Comparison of ENCODE assay signal across 26 cellular contexts in the genomic region with DNA sequence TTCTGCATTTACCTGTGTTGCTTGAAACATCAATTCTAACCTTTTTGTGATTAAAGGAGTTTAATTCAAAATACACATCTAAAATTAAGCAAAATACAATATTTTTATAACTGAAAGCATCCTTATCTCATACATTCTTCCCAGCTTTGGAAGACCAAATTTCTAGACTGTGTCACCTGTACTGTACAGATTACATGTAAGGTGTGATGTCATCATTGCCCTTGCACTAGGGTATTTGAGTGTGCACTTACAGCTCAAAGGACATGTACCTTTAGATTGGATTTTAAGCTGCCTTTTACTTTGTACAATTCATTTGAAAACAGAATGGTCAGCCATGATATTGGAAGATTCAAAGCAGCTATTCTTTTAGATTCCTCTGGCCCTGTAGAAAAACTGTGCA.
"Had no signal": no experiment of that assay in that cellular context is flagged by ENCODE, and none has a peak within 500 bp of the region (broad histone marks: within the 10 kb centered on the region; RNA-seq: fewer than 3 reads in every experiment).

No MANE protein-coding gene starts in this region.

- H3K4me3 Mint-ChIP-seq: dendritic cell treated with granulocyte-macrophage colony-stimulating factor and Interleukin-4, amounts not matched to agents 40 ng/mL and 50 ng/mL, for 4 days; mesothelial cell of epicardium; naive B cell had no signal

- H3K4me1 ChIP-seq: colonic mucosa, esophagus squamous epithelium, gastrocnemius medialis, heart right ventricle, left lung, lower lobe of right lung had no signal

- H3K9me3 ChIP-seq: colonic mucosa, esophagus squamous epithelium, gastrocnemius medialis, mucosa of descending colon had no signal

- H3K4me3 ChIP-seq: colonic mucosa, esophagus squamous epithelium, gastrocnemius medialis, heart right ventricle, left lung, lower lobe of right lung, mucosa of descending colon had no signal

- DNase-seq: colonic mucosa; cortex of kidney; effector memory CD4-positive, alpha-beta T cell; erythroblast; esophagus squamous epithelium; foreskin fibroblast; foreskin melanocyte; gastrocnemius medialis; glutamatergic neuron; head of caudate nucleus; heart right ventricle; hippocampal formation; left cardiac atrium; left lung; left ventricle myocardium superior; lower lobe of right lung; mesenchymal stem cell; mucosa of descending colon; naive B cell had no signal

- H3K27me3 Mint-ChIP-seq: dendritic cell treated with granulocyte-macrophage colony-stimulating factor and Interleukin-4, amounts not matched to agents 40 ng/mL and 50 ng/mL, for 4 days; naive B cell had no signal

- H3K4me1 Mint-ChIP-seq: mesothelial cell of epicardium, naive B cell had no signal

- H3K36me3 ChIP-seq: colonic mucosa, esophagus squamous epithelium, gastrocnemius medialis, heart right ventricle, left lung, lower lobe of right lung had no signal

- ATAC-seq: esophagus mucosa, gastrocnemius medialis, heart right ventricle, left cardiac atrium, left lung, left ventricle myocardium superior, mucosa of descending colon had no signal

- FAIRE-seq: endometrium, islet of Langerhans, keratinocyte had no signal

- H3K27me3 ChIP-seq: colonic mucosa, esophagus squamous epithelium, gastrocnemius medialis, heart right ventricle, left lung had no signal

- H3K27ac Mint-ChIP-seq: dendritic cell treated with granulocyte-macrophage colony-stimulating factor and Interleukin-4, amounts not matched to agents 40 ng/mL and 50 ng/mL, for 4 days; mesothelial cell of epicardium had no signal

- H3K36me3 Mint-ChIP-seq: mesothelial cell of epicardium, naive B cell had no signal

- H3K27ac ChIP-seq: colonic mucosa, epithelial cell of prostate, esophagus squamous epithelium, gastrocnemius medialis, heart right ventricle, left lung, lower lobe of right lung had no signal
